ENCODE assay signal across 8 cellular contexts in the genomic region with DNA sequence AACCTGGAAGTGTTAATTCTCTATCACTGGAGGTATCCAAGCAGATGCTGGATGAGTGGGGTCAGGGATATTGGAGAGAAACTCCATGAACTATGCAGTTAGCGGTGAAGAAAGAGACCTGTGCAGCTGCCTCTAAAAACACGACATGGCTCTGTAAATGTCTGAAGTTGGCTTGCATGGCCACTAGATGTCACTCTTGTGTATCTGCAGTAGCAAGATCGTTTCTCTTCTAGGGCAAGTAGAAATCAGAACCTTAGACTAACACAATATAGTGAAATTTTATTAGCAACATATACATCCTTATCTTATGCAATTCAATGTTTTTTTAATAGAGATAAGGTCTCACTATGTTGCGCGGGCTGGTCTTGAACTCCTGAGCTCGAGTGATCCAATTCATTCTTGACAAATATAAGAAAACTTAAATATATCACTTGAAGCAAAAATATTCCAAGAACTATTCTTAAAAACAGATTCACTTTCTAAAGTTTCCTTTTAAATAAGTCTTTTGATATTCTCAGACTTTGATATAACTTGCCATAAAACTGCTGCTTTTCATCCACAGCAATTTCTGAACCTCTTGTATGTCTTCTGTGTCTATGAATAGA. TPM values are rescaled to one million over a fixed set of nuclear protein-coding genes. Genes with fewer than 3 reads are reported as not detected.
DNase-seq lines count a peak whose midpoint lies in the region; ATAC-seq, FAIRE-seq and TF ChIP-seq lines count a peak whose summit lies in the region.

No MANE protein-coding gene starts in this region.

- no peak overlapping the region for H3K9ac ChIP-seq in MM.1S (ENCODE audit: low read length)

- H3K27ac ChIP-seq in MM.1S (ENCODE audit: low read length): no peak overlapping the region
- no peak overlapping the region for H3K27ac ChIP-seq in RWPE2 (ENCODE audit: poor library complexity, severe bottlenecking)
- no peak overlapping the region for H3K27ac ChIP-seq in body of pancreas
- no peak overlapping the region for H3K27ac ChIP-seq in iPS DF 6.9 (ENCODE audit: low read length)
- H3K27ac ChIP-seq in small intestine (ENCODE audit: low read depth in 1 of 2, low read length in 1 of 2): no peak overlapping the region

- no peaks in the 10 kb centered on the region for H4K20me1 ChIP-seq in MM.1S (ENCODE audit: insufficient read depth, low read length)

- WGBS in body of pancreas, 2 donors: 2 to 5% methylated on average over 6 of the region's 6 CpGs
- no CpG with 5 or more reads among the region's 6 CpGs for whole genome bisulfite sequencing in iPS DF 6.9 (ENCODE audit: insufficient coverage, insufficient read length)
- WGBS in small intestine, 3 donors: 0 to 9% (median 7%) methylated on average over 6 of the region's 6 CpGs

- H2AFZ ChIP-seq in MM.1S (ENCODE audit: low read length): no peak overlapping the region

- ATAC-seq in RWPE2 (ENCODE audit: low read depth) (peak; percentile 78), body of pancreas (peak; percentile 89), GM21619 (IDR thresholded peaks at IDR 0.05; ENCODE audit: unreplicated experiment) (no peak)

- TF ChIP-seq CTCF in MM.1S (IDR thresholded peaks at IDR 0.05; ENCODE audit: low read length) (peak; percentile 87), RWPE2 (IDR thresholded peaks at IDR 0.05; ENCODE audit: poor library complexity, severe bottlenecking) (peak; percentile 96), body of pancreas (IDR thresholded peaks at IDR 0.05) (peak; percentile 46 to 89 (median 80))

- H3F3A ChIP-seq in MM.1S (ENCODE audit: insufficient read depth, low read length): no peaks in the 10 kb centered on the region

- H3K4me1 ChIP-seq in MM.1S (ENCODE audit: low read length) (no peaks in the 10 kb centered on the region), RWPE2 (ENCODE audit: insufficient read depth, poor library complexity, severe bottlenecking) (peaks cover 6% of the 10 kb centered on the region), body of pancreas (no peaks in the 10 kb centered on the region), iPS DF 6.9 (ENCODE audit: control insufficient read depth, insufficient read depth, low read length) (no peaks in the 10 kb centered on the region), small intestine (ENCODE audit: control insufficient read depth in 2 of 2, insufficient read depth in 1 of 2, low read depth in 1 of 2, low read length in 1 of 2) (no peaks in the 10 kb centered on the region)

- H3K9me2 ChIP-seq in MM.1S (replicated peaks; ENCODE audit: insufficient read depth, low read length): no peaks in the 10 kb centered on the region

- H3K79me2 ChIP-seq in MM.1S (ENCODE audit: low read length): no peaks in the 10 kb centered on the region

- H3K27me3 ChIP-seq in MM.1S (replicated peaks; ENCODE audit: insufficient read depth, low read length) (no peaks in the 10 kb centered on the region), RWPE2 (ENCODE audit: insufficient read depth, poor library complexity, severe bottlenecking) (no peaks in the 10 kb centered on the region), body of pancreas (no peaks in the 10 kb centered on the region), iPS DF 6.9 (ENCODE audit: control insufficient read depth, insufficient read depth, low read length) (no peaks in the 10 kb centered on the region), small intestine (ENCODE audit: control insufficient read depth in 2 of 2, insufficient read depth in 2 of 2, low read length in 2 of 2) (no peaks in the 10 kb centered on the region)

- intact Hi-C loops in body of pancreas (cut with DNase I): loop anchor here (5.0 kb wide), 1 partner anchor 67 kb away; no protein-coding TSS in a partner anchor

- H3K4me2 ChIP-seq in MM.1S (ENCODE audit: low read depth, low read length): no peak overlapping the region

- FAIRE-seq in small intestine (lab: Jason Lieb, UNC): no peak

- no peak overlapping the region for H3K4me3 ChIP-seq in MM.1S (ENCODE audit: low read length)
- H3K4me3 ChIP-seq in RWPE2 (ENCODE audit: severe bottlenecking): no peak overlapping the region
- no peak overlapping the region for H3K4me3 ChIP-seq in body of pancreas
- H3K4me3 ChIP-seq in iPS DF 6.9 (ENCODE audit: low read length): no peak overlapping the region
- no peak overlapping the region for H3K4me3 ChIP-seq in small intestine (ENCODE audit: low read depth in 1 of 2, low read length in 2 of 2)

- no peaks in the 10 kb centered on the region for H3K36me3 ChIP-seq in MM.1S (replicated peaks; ENCODE audit: insufficient read depth, low read length)
- H3K36me3 ChIP-seq in RWPE2 (ENCODE audit: low read depth): no peaks in the 10 kb centered on the region
- no peaks in the 10 kb centered on the region for H3K36me3 ChIP-seq in body of pancreas (replicated peaks in 1 of 2; ENCODE audit: insufficient read depth in 1 of 2, low read depth in 2 of 2)
- no peaks in the 10 kb centered on the region for H3K36me3 ChIP-seq in iPS DF 6.9 (ENCODE audit: control insufficient read depth, insufficient read depth, low read length)
- H3K36me3 ChIP-seq in small intestine (ENCODE audit: control insufficient read depth in 2 of 2, insufficient read depth in 2 of 2, low read length in 2 of 2): no peaks in the 10 kb centered on the region

- no peaks in the 10 kb centered on the region for H3K9me3 ChIP-seq in MM.1S (replicated peaks; ENCODE audit: insufficient read depth, low read length)
- no peaks in the 10 kb centered on the region for H3K9me3 ChIP-seq in RWPE2 (ENCODE audit: severe bottlenecking)
- H3K9me3 ChIP-seq in body of pancreas: no peaks in the 10 kb centered on the region
- H3K9me3 ChIP-seq in iPS DF 6.9 (ENCODE audit: control insufficient read depth, insufficient read depth, low read length): no peaks in the 10 kb centered on the region
- no peaks in the 10 kb centered on the region for H3K9me3 ChIP-seq in small intestine (ENCODE audit: control insufficient read depth, low read depth)

- peak; percentile 19 for DNase-seq in activated CD4-positive, CD25-positive, alpha-beta regulatory T cell treated with anti-CD3 and anti-CD28 coated beads, Interleukin-2, amount 50 U/mL, for 16 hours (ENCODE audit: low read depth, low spot score)
- DNase-seq in activated CD4-positive, CD25-positive, alpha-beta regulatory T cell treated with anti-CD3 and anti-CD28 coated beads, Interleukin-2, amount 50 U/mL, for 72 hours: no peak
- DNase-seq in MM.1S (peak; percentile 77), RWPE2 (ENCODE audit: low spot score) (no peak), body of pancreas (peak; percentile 62 to 79 (median 74)), iPS DF 6.9 (ENCODE audit: low read depth, low spot score) (peak; percentile 33), small intestine (peak; percentile 76)

- TF ChIP-seq POLR2A in body of pancreas (IDR thresholded peaks at IDR 0.05): no peak

RNA-seq across cellular contexts. Expression of a gene that starts 2.9 kb away (rescaled TPM):
- not detected for total RNA-seq in body of pancreas
- not detected for polyA plus RNA-seq in small intestine

RNA-seq across cellular contexts. Expression of a gene that starts 45.8 kb away (rescaled TPM):
- total RNA-seq in body of pancreas: 1 to 10 TPM in 1 of 2 donors, under 1 TPM in 1; 0.78 to 7.3 TPM
- polyA plus RNA-seq in small intestine: under 1 TPM; 0.45 to 0.81 (median 0.54) TPM

RNA-seq across cellular contexts. Expression of a gene that starts 49.0 kb away (rescaled TPM):
- 1 to 10 TPM in 1 of 2 donors, under 1 TPM in 1; 0.99 to 3.4 TPM for total RNA-seq in body of pancreas
- 10 to 100 TPM in 1 of 3 donors, 1 to 10 TPM in 2; 7.2 to 17.8 (median 7.8) TPM for polyA plus RNA-seq in small intestine

Comparison
In these comparisons a context has a peak if more than half of its experiments do, and no peak if none do; other contexts are left out.
1. DNase-seq: peak in activated CD4-positive, CD25-positive, alpha-beta regulatory T cell treated with anti-CD3 and anti-CD28 coated beads, Interleukin-2, amount 50 U/mL, for 16 hours (single experiment), MM.1S (single experiment), body of pancreas (4 of 4), iPS DF 6.9 (single experiment) and small intestine (single experiment); none in activated CD4-positive, CD25-positive, alpha-beta regulatory T cell treated with anti-CD3 and anti-CD28 coated beads, Interleukin-2, amount 50 U/mL, for 72 hours (single experiment) and RWPE2 (single experiment).
2. Peak in every context shown above with its lines, with median percentiles within 50 percentile points of each other: CTCF ChIP-seq.